In genomic region chr4:82775243-82775642, GRCh38 we compare ENCODE assay signal across 15 cellular contexts.
"Had no signal": no experiment of that assay in that cellular context is flagged by ENCODE, and none has a peak within 500 bp of the region (broad histone marks: within the 10 kb centered on the region; RNA-seq: fewer than 3 reads in every experiment).

No MANE protein-coding gene starts in this region.

- H3K9ac ChIP-seq: parathyroid adenoma had no signal

- H3K4me1 Mint-ChIP-seq: activated naive CD4-positive, alpha-beta T cell treated with anti-CD3 and anti-CD28 coated beads, Interleukin-2, amount 50 U/mL, for 24 hours; stimulated activated effector memory CD8-positive, alpha-beta T cell treated with anti-CD3 and anti-CD28 coated beads, Interleukin-12 subunit alpha, Interleukin-12 subunit beta, amount 100 ng/mL, for 72 hours had no signal

- H3K9me3 ChIP-seq: colonic mucosa, left lung had no signal

- H3K4me3 Mint-ChIP-seq: activated naive CD4-positive, alpha-beta T cell treated with anti-CD3 and anti-CD28 coated beads, Interleukin-2, amount 50 U/mL, for 24 hours; stimulated activated effector memory CD8-positive, alpha-beta T cell treated with anti-CD3 and anti-CD28 coated beads, Interleukin-12 subunit alpha, Interleukin-12 subunit beta, amount 100 ng/mL, for 72 hours; T-helper 2 cell treated with Interferon-gamma antibody and Interleukin-4, amounts not matched to agents 5 μg/mL and 100 μg/mL, for 36 hours had no signal

- H3K9me3 Mint-ChIP-seq: activated naive CD4-positive, alpha-beta T cell treated with anti-CD3 and anti-CD28 coated beads, Interleukin-2, amount 50 U/mL, for 24 hours; stimulated activated effector memory CD8-positive, alpha-beta T cell treated with anti-CD3 and anti-CD28 coated beads, Interleukin-12 subunit alpha, Interleukin-12 subunit beta, amount 100 ng/mL, for 72 hours; T-helper 2 cell treated with Interferon-gamma antibody and Interleukin-4, amounts not matched to agents 5 μg/mL and 100 μg/mL, for 36 hours had no signal

- H3K27me3 ChIP-seq: colonic mucosa, left lung had no signal

- DNase-seq: activated CD4-positive, alpha-beta T cell treated with anti-CD3 and anti-CD28 coated beads, Interleukin-2, amount 50 U/mL, for 4 hours; activated gamma-delta T cell; central memory CD4-positive, alpha-beta T cell; colonic mucosa; effector CD4-positive, alpha-beta T cell; left lung; stimulated activated CD4-positive, alpha-beta T cell treated with anti-CD3 and anti-CD28 coated beads, Interleukin-4, amount 100 ng/mL, for 24 hours had no signal

- H3K27ac ChIP-seq: colonic mucosa, left lung, parathyroid adenoma had no signal

- H3K4me1 ChIP-seq: colonic mucosa, left lung, parathyroid adenoma had no signal

- H3K79me2 ChIP-seq: parathyroid adenoma had no signal

- ATAC-seq: left lung; sciatic nerve; stimulated activated effector memory CD8-positive, alpha-beta T cell treated with anti-CD3 and anti-CD28 coated beads, Interleukin-12 subunit alpha, Interleukin-12 subunit beta, amount 100 ng/mL, for 72 hours had no signal

- H3K36me3 ChIP-seq: colonic mucosa, left lung had no signal

- H3K27ac Mint-ChIP-seq: activated naive CD4-positive, alpha-beta T cell treated with anti-CD3 and anti-CD28 coated beads, Interleukin-2, amount 50 U/mL, for 24 hours; stimulated activated effector memory CD8-positive, alpha-beta T cell treated with anti-CD3 and anti-CD28 coated beads, Interleukin-12 subunit alpha, Interleukin-12 subunit beta, amount 100 ng/mL, for 72 hours; T-helper 2 cell treated with Interferon-gamma antibody and Interleukin-4, amounts not matched to agents 5 μg/mL and 100 μg/mL, for 36 hours had no signal

- FAIRE-seq: frontal cortex, keratinocyte, TTC549 had no signal

- H3K36me3 Mint-ChIP-seq: activated naive CD4-positive, alpha-beta T cell treated with anti-CD3 and anti-CD28 coated beads, Interleukin-2, amount 50 U/mL, for 24 hours; stimulated activated effector memory CD8-positive, alpha-beta T cell treated with anti-CD3 and anti-CD28 coated beads, Interleukin-12 subunit alpha, Interleukin-12 subunit beta, amount 100 ng/mL, for 72 hours had no signal

- H3K4me3 ChIP-seq: colonic mucosa, left lung had no signal

- H2AFZ ChIP-seq: parathyroid adenoma had no signal
